Comparison of ENCODE assay signal across 9 cellular contexts in the genomic region with DNA sequence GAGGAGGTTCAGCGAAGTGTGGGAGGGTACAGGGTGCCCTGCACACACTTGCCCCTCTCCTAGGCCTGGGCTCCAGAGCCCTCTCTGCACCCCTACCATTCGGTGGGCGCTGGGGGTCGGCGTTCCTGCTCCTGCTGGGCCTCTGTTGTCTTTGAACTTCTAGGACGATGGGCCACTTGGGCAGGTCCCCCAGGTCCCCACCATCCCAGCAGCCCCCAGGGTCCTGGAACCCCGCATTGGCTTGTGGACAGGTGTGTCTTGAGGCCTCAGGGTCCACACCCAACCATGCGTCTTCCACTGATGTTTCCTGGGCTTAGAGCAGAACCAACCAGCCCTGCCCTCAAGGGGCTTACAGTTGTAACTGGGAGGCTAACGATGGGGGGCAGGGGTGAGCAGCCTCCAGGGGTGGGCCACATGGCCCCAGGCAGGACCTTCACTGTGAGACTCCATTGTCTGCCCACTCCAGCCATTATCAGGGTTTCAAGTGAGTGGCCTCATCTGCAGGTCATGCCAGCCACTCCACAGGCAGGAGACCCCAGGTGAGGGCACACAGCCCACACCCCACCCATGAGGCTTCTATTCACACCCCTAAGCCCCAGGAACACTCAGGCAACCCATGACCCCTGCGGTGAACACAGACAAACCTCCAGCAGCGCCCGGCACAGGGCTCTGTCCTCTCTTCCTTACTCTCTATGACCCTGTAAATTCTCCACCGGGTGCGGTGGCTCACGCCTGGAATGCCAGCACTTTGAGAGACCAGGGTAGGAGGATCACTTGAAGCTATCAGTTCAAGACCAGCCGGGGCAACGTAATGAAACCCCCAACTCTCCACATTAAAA. TPM values are rescaled to one million over a fixed set of nuclear protein-coding genes. Genes with fewer than 3 reads are reported as not detected.
A peak's percentile ranks its signal among the peaks of the same experiment; 100 is the strongest.
DNase-seq lines count a peak whose midpoint lies in the region; ATAC-seq, FAIRE-seq and TF ChIP-seq lines count a peak whose summit lies in the region.
"Had no signal": no experiment of that assay in that cellular context is flagged by ENCODE, and none has a peak within 500 bp of the region (broad histone marks: within the 10 kb centered on the region; RNA-seq: fewer than 3 reads in every experiment).

No MANE protein-coding gene starts in this region.

- no peaks in the 10 kb centered on the region for H3K27me3 ChIP-seq in AG04450 (ENCODE audit: control insufficient read depth, insufficient read depth, low read length)
- no peaks in the 10 kb centered on the region for H3K27me3 ChIP-seq in IMR-90 (ENCODE audit: control insufficient read depth, insufficient read depth, low read length)
- H3K27me3 ChIP-seq in naive thymus-derived CD4-positive, alpha-beta T cell (ENCODE audit: control insufficient read depth in 2 of 2, insufficient read depth in 2 of 2, low read length in 2 of 2), result no peaks in the 10 kb centered on the region

- TF ChIP-seq CTCF in AG04450 (IDR thresholded peaks at IDR 0.05; ENCODE audit: low read depth, low read length) (no peak), IMR-90 (conservative IDR thresholded peaks at IDR 0.05; ENCODE audit: low read depth, low read length) (no peak), cardiac fibroblast (IDR thresholded peaks at IDR 0.05; ENCODE audit: low read depth, low read length) (no peak), D721Med (IDR thresholded peaks at IDR 0.05; ENCODE audit: insufficient read depth, missing control alignments) (no peak)

- FAIRE-seq in D721Med (lab: Jason Lieb, UNC), result no peak

- peaks cover 3% of the 10 kb centered on the region; the same call in 1 of the 2 replicates for H3K36me3 ChIP-seq in IMR-90 (ENCODE audit: control insufficient read depth, insufficient read depth, low read length)
- peaks cover 0 to 4% (median 4%) of the 10 kb centered on the region in 3 experiments for H3K36me3 ChIP-seq in naive thymus-derived CD4-positive, alpha-beta T cell (ENCODE audit: control insufficient read depth in 2 of 3, insufficient read depth in 3 of 3, low read length in 3 of 3)

- H3K9me1 ChIP-seq in IMR-90 (ENCODE audit: insufficient read depth, low read length), result no peaks in the 10 kb centered on the region; the same call in 1 of the 2 replicates

- ATAC-seq in IMR-90 (ENCODE audit: low read depth) (no peak), GM21529 (IDR thresholded peaks at IDR 0.05; ENCODE audit: unreplicated experiment) (no peak), GM21390 (IDR thresholded peaks at IDR 0.05; ENCODE audit: unreplicated experiment) (no peak), GM18520 (IDR thresholded peaks at IDR 0.05; ENCODE audit: unreplicated experiment) (no peak)
- no peak for ATAC-seq in naive thymus-derived CD4-positive, alpha-beta T cell

- dilution Hi-C loops in IMR-90 (cut with HindIII; ENCODE audit: low sequenced_read_pairs, unreplicated experiment), result no loop called here

- peaks cover 8 to 36% (median 29%) of the 10 kb centered on the region in 7 donors for H3K4me1 Mint-ChIP-seq in naive thymus-derived CD4-positive, alpha-beta T cell

- no peak overlapping the region for H3K56ac ChIP-seq in IMR-90 (ENCODE audit: extremely low read depth, insufficient read depth, low read length)

- intact Hi-C loops in IMR-90 (cut with micrococcal nuclease), result no loop called here
- intact Hi-C loops in naive thymus-derived CD4-positive, alpha-beta T cell (cut with micrococcal nuclease), result loop anchor here in 1 of 2 donors (2.0 kb wide), 1 partner anchor 31 kb away; no protein-coding TSS in a partner anchor

- peaks cover 0 to 1% (median 0%) of the 10 kb centered on the region in 5 donors for H3K36me3 Mint-ChIP-seq in naive thymus-derived CD4-positive, alpha-beta T cell

- CTCF ChIA-PET in AG04450 (lab: Charles Lee), result interaction anchor here (1.0 to 2.1 kb wide), 4 partner anchors 9 to 32 kb away, joined by 3 to 9 read pairs (median 4); no protein-coding TSS in a partner anchor
- CTCF ChIA-PET in IMR-90 (lab: Yijun Ruan, JAX), result interaction anchor here (0.9 kb wide), 1 partner anchor 11 kb away, joined by 3 read pairs; no protein-coding TSS in a partner anchor
- CTCF ChIA-PET in naive thymus-derived CD4-positive, alpha-beta T cell (lab: Charles Lee), result interaction anchor here (0.6 to 1.4 kb wide), 6 partner anchors 32 to 40 kb away, joined by 3 to 8 read pairs (median 4); a partner anchor contains a TSS

- no peak overlapping the region for H3K23ac ChIP-seq in IMR-90 (ENCODE audit: low read depth, low read length)

- DNase-seq in AG04450 (ENCODE audit: low read depth, low spot score) (no peak), IMR-90 (no peak), cardiac fibroblast (ENCODE audit: low read depth in 2 of 2) (no peak), D721Med (ENCODE audit: insufficient read length, low spot score) (no peak)
- DNase-seq in naive thymus-derived CD4-positive, alpha-beta T cell, result no peak
- DNase-seq: NCI-H1048 had no signal

- peak overlapping the region; percentile 70; the same call in 1 of the 2 replicates for H4K91ac ChIP-seq in IMR-90 (ENCODE audit: insufficient read depth, low read depth, low read length)

- no peaks in the 10 kb centered on the region for H3K9me3 ChIP-seq in AG04450 (ENCODE audit: control insufficient read depth, insufficient read depth, low read length)
- H3K9me3 ChIP-seq in IMR-90 (ENCODE audit: control insufficient read depth, insufficient read depth, low read length), result no peaks in the 10 kb centered on the region
- H3K9me3 ChIP-seq in naive thymus-derived CD4-positive, alpha-beta T cell (ENCODE audit: control insufficient read depth in 2 of 3, low read length in 3 of 3), result no peaks in the 10 kb centered on the region

- H3K4me3 ChIP-seq in AG04450 (ENCODE audit: low read depth, low read length), result peak overlapping the region; percentile 73
- H3K4me3 ChIP-seq in IMR-90 (ENCODE audit: insufficient read depth, low read depth, low read length), result no peak overlapping the region
- peak overlapping the region; percentile 21 to 57 for H3K4me3 ChIP-seq in cardiac fibroblast (replicated peaks in 1 of 2; ENCODE audit: low read depth in 2 of 2, low read length in 2 of 2)
- H3K4me3 ChIP-seq in naive thymus-derived CD4-positive, alpha-beta T cell (ENCODE audit: low read length), result no peak overlapping the region

- peaks cover 27% of the 10 kb centered on the region for H4K20me1 ChIP-seq in IMR-90 (ENCODE audit: insufficient read depth, low read length)

- no peak overlapping the region; the same call in 1 of the 2 replicates for H2BK120ac ChIP-seq in IMR-90 (ENCODE audit: low read depth, low read length)

- POLR2A ChIA-PET in AG04450 (lab: Yijun Ruan, JAX) (interaction anchor here (0.6 to 1.4 kb wide), 3 partner anchors 10 to 597 kb away, joined by 3 to 19 read pairs (median 4); a partner anchor contains a TSS), IMR-90 (lab: Charles Lee; ENCODE audit: unreplicated experiment) (interaction anchor here (0.5 kb wide), 1 partner anchor 20 kb away, joined by 7 read pairs; a partner anchor contains a TSS)
- POLR2A ChIA-PET in naive thymus-derived CD4-positive, alpha-beta T cell (lab: Charles Lee), result interaction anchor here (0.5 to 4.0 kb wide), 10 partner anchors 9 to 40 kb away, joined by 3 to 40 read pairs (median 4); a partner anchor contains a TSS

- H2BK20ac ChIP-seq in IMR-90 (ENCODE audit: low read depth, low read length), result no peak overlapping the region

- peaks cover 0 to 2% (median 0%) of the 10 kb centered on the region in 11 donors for H3K9me3 Mint-ChIP-seq in naive thymus-derived CD4-positive, alpha-beta T cell

- H4K5ac ChIP-seq in IMR-90 (ENCODE audit: low read depth, low read length), result peak overlapping the region; percentile 56

- H3K27ac Mint-ChIP-seq in naive thymus-derived CD4-positive, alpha-beta T cell, result peak overlapping the region; percentile 51 to 83 (median 68)

- no TSS peak for BruUV-seq in IMR-90 (replicated peaks; lab: Mats Ljungman, UMichigan)

- H2BK5ac ChIP-seq in IMR-90 (ENCODE audit: low read depth, low read length, poor library complexity, severe bottlenecking), result peak overlapping the region; percentile 66

- H3K4me3 Mint-ChIP-seq in naive thymus-derived CD4-positive, alpha-beta T cell, result peak overlapping the region; percentile 38 to 81 (median 72)

- H2AFZ ChIP-seq in IMR-90 (replicated peaks; ENCODE audit: low read length, poor library complexity), result peak overlapping the region; percentile 98

- H3K4me1 ChIP-seq in IMR-90 (ENCODE audit: control insufficient read depth, insufficient read depth, low read length), result peaks cover 14% of the 10 kb centered on the region
- peaks cover 13 to 19% of the 10 kb centered on the region in 2 donors for H3K4me1 ChIP-seq in naive thymus-derived CD4-positive, alpha-beta T cell (ENCODE audit: control insufficient read depth in 2 of 2, insufficient read depth in 2 of 2, low read length in 2 of 2)

- H3K14ac ChIP-seq in IMR-90 (replicated peaks; ENCODE audit: low read depth, low read length), result no peak overlapping the region

- WGBS in IMR-90 (ENCODE audit: extremely low coverage in 2 of 2, insufficient read length in 1 of 2), 2 experiments, result 80% methylated on average over 4 of the region's 17 CpGs; no CpG with 5 or more reads in 1 of the 2 experiments

- peak overlapping the region; percentile 83 to 86 for H4K8ac ChIP-seq in IMR-90 (ENCODE audit: low read depth in 2 of 2, low read length in 2 of 2)

- peak overlapping the region; percentile 69 for H3K4me2 ChIP-seq in IMR-90 (ENCODE audit: low read depth, low read length)

- H3K27ac ChIP-seq in AG04450 (ENCODE audit: low read depth, low read length), result peak overlapping the region; percentile 47
- peak overlapping the region; percentile 87 for H3K27ac ChIP-seq in IMR-90 (ENCODE audit: insufficient read depth, low read length)
- H3K27ac ChIP-seq in naive thymus-derived CD4-positive, alpha-beta T cell (ENCODE audit: low read depth, low read length), result peak overlapping the region; percentile 78

- TF ChIP-seq RAD21 in IMR-90 (IDR thresholded peaks at IDR 0.05; ENCODE audit: low read length), result no peak

- peak overlapping the region; percentile 100 for H2AK9ac ChIP-seq in IMR-90 (replicated peaks; ENCODE audit: low read depth, low read length, poor library complexity)

- H3K27me3 Mint-ChIP-seq in naive thymus-derived CD4-positive, alpha-beta T cell, result no peaks in the 10 kb centered on the region

- no peak overlapping the region for H3K18ac ChIP-seq in IMR-90 (ENCODE audit: low read depth, low read length)

- peaks cover 7 to 37% of the 10 kb centered on the region in 2 experiments; a peak in 3 of 4 replicates for H3K79me1 ChIP-seq in IMR-90 (ENCODE audit: low read depth in 1 of 2, low read length in 2 of 2)

- in situ Hi-C loops in IMR-90 (cut with MboI; ENCODE audit: low sequenced_read_pairs), result no loop called here

- H3K9ac ChIP-seq in IMR-90 (ENCODE audit: low read depth, low read length), result peak overlapping the region; percentile 86

- peak overlapping the region; percentile 76 for H2AK5ac ChIP-seq in IMR-90 (ENCODE audit: low read depth, low read length)

- H3K4ac ChIP-seq in IMR-90 (ENCODE audit: low read depth, low read length), result peak overlapping the region; percentile 87

- TF ChIP-seq POLR2A in IMR-90 (IDR thresholded peaks at IDR 0.05; ENCODE audit: low read depth, low read length), result no peak

- no peak overlapping the region for H2BK15ac ChIP-seq in IMR-90 (ENCODE audit: low read depth, low read length)

RNA-seq across cellular contexts. Expression of a gene that starts 2.0 kb away (rescaled TPM):
- polyA plus RNA-seq in AG04450 (2011; rRNA removed), result 3.4 and 4.4 TPM in 2 replicates
- polyA minus RNA-seq in AG04450 (2011; rRNA and poly(A)+ RNA removed), result 2.7 and 3.0 TPM in 2 replicates
- total RNA-seq in IMR-90 (2012; rRNA removed), result 0.90 and 1.7 TPM in 2 replicates
- polyA plus RNA-seq in IMR-90 (2012; rRNA removed), result 13.1 and 31.4 TPM in 2 replicates
- 14.5 and 19.8 TPM in 2 replicates for polyA plus RNA-seq in IMR-90 (2012; cell fraction: cytosol; rRNA removed)
- polyA plus RNA-seq in IMR-90 (2012; cell fraction: nucleus; rRNA removed; ENCODE audit: low replicate concordance), result 18.0 and 29.0 TPM in 2 replicates
- total RNA-seq in naive thymus-derived CD4-positive, alpha-beta T cell, result 10 to 100 TPM; 20.5 to 65.2 (median 21.1) TPM
- under 1 TPM; 0.41 to 0.47 TPM for polyA plus RNA-seq in naive thymus-derived CD4-positive, alpha-beta T cell

RNA-seq across cellular contexts. Expression of a gene that starts 17.1 kb away (rescaled TPM):
- polyA plus RNA-seq in AG04450 (2011; rRNA removed) (5.4 and 8.4 TPM in 2 replicates), IMR-90 (2012; rRNA removed) (39.2 and 63.7 TPM in 2 replicates)
- 7.1 and 9.0 TPM in 2 replicates for polyA minus RNA-seq in AG04450 (2011; rRNA and poly(A)+ RNA removed)
- 1.4 and 2.5 TPM in 2 replicates for total RNA-seq in IMR-90 (2012; rRNA removed)
- 13.1 and 26.8 TPM in 2 replicates for polyA plus RNA-seq in IMR-90 (2012; cell fraction: cytosol; rRNA removed)
- polyA plus RNA-seq in IMR-90 (2012; cell fraction: nucleus; rRNA removed; ENCODE audit: low replicate concordance), result 185 and 1,091 TPM in 2 replicates
- 10 to 100 TPM; 52.7 to 92.6 (median 73.1) TPM for total RNA-seq in naive thymus-derived CD4-positive, alpha-beta T cell
- 1 to 10 TPM; 5.4 to 9.6 TPM for polyA plus RNA-seq in naive thymus-derived CD4-positive, alpha-beta T cell

RNA-seq across cellular contexts. Expression of a gene that starts 19.9 kb away (rescaled TPM):
- polyA plus RNA-seq in AG04450 (2011; rRNA removed) (30.8 and 54.5 TPM in 2 replicates), IMR-90 (2012; rRNA removed) (76.2 and 111 TPM in 2 replicates)
- polyA minus RNA-seq in AG04450 (2011; rRNA and poly(A)+ RNA removed), result 8.1 TPM in 2 replicates
- 31.9 and 37.8 TPM in 2 replicates for total RNA-seq in IMR-90 (2012; rRNA removed)
- polyA plus RNA-seq in IMR-90 (2012; cell fraction: cytosol; rRNA removed), result 52.5 and 129 TPM in 2 replicates
- polyA plus RNA-seq in IMR-90 (2012; cell fraction: nucleus; rRNA removed; ENCODE audit: low replicate concordance), result 86.9 and 244 TPM in 2 replicates
- total RNA-seq in naive thymus-derived CD4-positive, alpha-beta T cell, result 100 to 1,000 TPM in 4 of 5 experiments, 10 to 100 TPM in 1; 92.9 to 175 (median 127) TPM
- 100 to 1,000 TPM; 135 to 140 TPM for polyA plus RNA-seq in naive thymus-derived CD4-positive, alpha-beta T cell

RNA-seq across cellular contexts. Expression of a gene that starts 39.8 kb away (rescaled TPM):
- 0.35 and 0.55 TPM in 2 replicates for polyA plus RNA-seq in AG04450 (2011; rRNA removed)
- polyA minus RNA-seq in AG04450 (2011; rRNA and poly(A)+ RNA removed), result 0.17 and 0.37 TPM in 2 replicates
- 0.28 and 0.36 TPM in 2 replicates for total RNA-seq in IMR-90 (2012; rRNA removed)
- 2.8 and 3.6 TPM in 2 replicates for polyA plus RNA-seq in IMR-90 (2012; rRNA removed)
- polyA plus RNA-seq in IMR-90 (2012; cell fraction: cytosol; rRNA removed), result 2.5 and 5.0 TPM in 2 replicates
- 4.0 and 16.1 TPM in 2 replicates for polyA plus RNA-seq in IMR-90 (2012; cell fraction: nucleus; rRNA removed; ENCODE audit: low replicate concordance)
- 10 to 100 TPM in 2 of 5 experiments, 1 to 10 TPM in 3; 3.5 to 13.5 (median 6.1) TPM for total RNA-seq in naive thymus-derived CD4-positive, alpha-beta T cell
- polyA plus RNA-seq in naive thymus-derived CD4-positive, alpha-beta T cell, result 1 to 10 TPM; 2.2 to 5.9 TPM

RNA-seq across cellular contexts. Expression of a gene that starts 39.8 kb away (rescaled TPM):
- polyA plus RNA-seq in AG04450 (2011; rRNA removed), result 6.7 and 10.7 TPM in 2 replicates
- 9.7 and 12.6 TPM in 2 replicates for polyA minus RNA-seq in AG04450 (2011; rRNA and poly(A)+ RNA removed)
- 10.8 and 16.1 TPM in 2 replicates for total RNA-seq in IMR-90 (2012; rRNA removed)
- 24.0 and 28.1 TPM in 2 replicates for polyA plus RNA-seq in IMR-90 (2012; rRNA removed)
- 24.9 and 55.9 TPM in 2 replicates for polyA plus RNA-seq in IMR-90 (2012; cell fraction: cytosol; rRNA removed)
- polyA plus RNA-seq in IMR-90 (2012; cell fraction: nucleus; rRNA removed; ENCODE audit: low replicate concordance), result 46.2 and 111 TPM in 2 replicates
- total RNA-seq in naive thymus-derived CD4-positive, alpha-beta T cell, result 10 to 100 TPM; 17.6 to 35.5 (median 23.0) TPM
- polyA plus RNA-seq in naive thymus-derived CD4-positive, alpha-beta T cell, result 10 to 100 TPM; 11.8 to 12.8 TPM

Comparison
In these comparisons a context has a peak if more than half of its experiments do, and no peak if none do; other contexts are left out.
1. H3K4me3 ChIP-seq: peak in AG04450 (single experiment) and cardiac fibroblast (2 of 2); none in IMR-90 (single experiment) and naive thymus-derived CD4-positive, alpha-beta T cell (single experiment).
2. Peak in every context shown above with its lines, with median percentiles within 50 percentile points of each other: H3K27ac ChIP-seq.